Comparison of ENCODE assay signal across 8 cellular contexts in the genomic region with DNA sequence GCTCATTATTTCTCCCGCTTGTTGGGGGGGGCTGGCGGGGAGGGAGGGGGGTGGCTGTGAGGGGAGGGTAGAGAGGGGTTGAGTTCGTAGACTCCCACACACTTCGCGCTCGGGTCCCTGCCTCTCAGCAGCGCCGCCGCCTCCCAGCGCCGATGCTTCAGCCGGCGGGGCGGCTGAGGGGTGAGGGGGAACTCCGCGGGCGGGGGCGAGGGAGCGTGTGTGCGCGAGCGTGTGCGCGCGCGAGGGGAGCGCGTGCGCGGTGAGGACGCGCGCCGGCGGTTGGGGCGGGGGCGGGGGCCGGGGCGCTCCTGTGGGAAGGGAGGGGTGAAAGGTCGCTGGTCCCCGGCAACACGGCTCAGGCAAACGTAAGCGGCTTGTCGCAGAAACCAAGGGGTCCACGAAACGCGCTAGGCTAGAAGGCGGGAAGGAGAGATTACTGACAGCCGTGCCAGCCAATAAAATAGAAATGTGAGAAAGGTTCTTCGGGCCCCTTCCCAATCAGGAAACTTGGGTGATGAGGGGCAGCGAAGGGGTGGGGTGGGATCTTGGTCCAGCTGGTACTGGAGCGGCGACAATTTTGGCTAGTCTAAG. TPM values are rescaled to one million over a fixed set of nuclear protein-coding genes. Genes with fewer than 3 reads are reported as not detected.
DNase-seq lines count a peak whose midpoint lies in the region; ATAC-seq and TF ChIP-seq lines count a peak whose summit lies in the region.

No MANE protein-coding gene starts in this region.

- CTCF ChIA-PET in mammary epithelial cell (lab: Charles Lee; ENCODE audit: low non-redundant PET): no interaction called here

- no peaks in the 10 kb centered on the region for H3K36me3 ChIP-seq in mammary epithelial cell (ENCODE audit: insufficient read depth, low read length)

- H3K27me3 ChIP-seq in mammary epithelial cell (ENCODE audit: insufficient read depth, low read length): peaks cover 11% of the 10 kb centered on the region

- peak overlapping the region; percentile 67 for H3K4me2 ChIP-seq in mammary epithelial cell (ENCODE audit: insufficient read depth, low read depth, low read length)

- peaks cover 41 to 53% (median 48%) of the 10 kb centered on the region in 3 donors for H3K27me3 Mint-ChIP-seq in CD14-positive monocyte (ENCODE audit: low read depth in 3 of 3)

- H3K4me3 Mint-ChIP-seq in CD14-positive monocyte: peak overlapping the region in 1 of 2 donors; percentile 85

- no CpG with 5 or more reads among the region's 54 CpGs for WGBS in mammary epithelial cell (ENCODE audit: low coverage, missing lambda C conversion rate)

- in situ Hi-C loops in mammary epithelial cell (cut with MboI; ENCODE audit: low sequenced_read_pairs in 2 of 2): no loop called here

- H3K9ac ChIP-seq in mammary epithelial cell (ENCODE audit: insufficient read depth, low read length): no peak overlapping the region

- H2AFZ ChIP-seq in mammary epithelial cell (ENCODE audit: low read depth, low read length): no peak overlapping the region

- intact Hi-C loops in mammary epithelial cell (cut with micrococcal nuclease) (no loop called here), CD14-positive monocyte (cut with micrococcal nuclease) (no loop called here)

- peaks cover 0 to 15% (median 9%) of the 10 kb centered on the region in 7 donors for H3K9me3 Mint-ChIP-seq in CD14-positive monocyte

- TF ChIP-seq CTCF in mammary epithelial cell (conservative IDR thresholded peaks at IDR 0.05 in 1 of 2, IDR thresholded peaks at IDR 0.05 in 1 of 2; ENCODE audit: extremely low read depth in 1 of 2, insufficient read depth in 1 of 2, low read depth in 1 of 2, low read length in 2 of 2) (no peak), retinal pigment epithelial cell (conservative IDR thresholded peaks at IDR 0.05; ENCODE audit: low read depth, low read length) (no peak), CD14-positive monocyte (IDR thresholded peaks at IDR 0.05) (no peak)

- peak; percentile 81 for ATAC-seq in HG03432 (IDR thresholded peaks at IDR 0.05; ENCODE audit: unreplicated experiment)
- ATAC-seq in GM19455 (IDR thresholded peaks at IDR 0.05; ENCODE audit: unreplicated experiment): no peak

- BruUV-seq in mammary epithelial cell (replicated peaks; lab: Mats Ljungman, UMichigan): no TSS peak

- no peak overlapping the region for H3K27ac Mint-ChIP-seq in CD14-positive monocyte

- no peaks in the 10 kb centered on the region for H4K20me1 ChIP-seq in mammary epithelial cell (ENCODE audit: insufficient read depth, low read length)

- peak; percentile 54 to 99 (median 93) for DNase-seq in C1 segment of cervical spinal cord (lab: John Stamatoyannopoulos, UW)
- peak; percentile 82 for DNase-seq in NCI-H82 treated with DMSO at 0.1 percent for 48 hours (lab: John Stamatoyannopoulos, UW; ENCODE audit: unreplicated experiment)
- DNase-seq in mammary epithelial cell: no peak
- peak; percentile 84 for DNase-seq in retinal pigment epithelial cell (ENCODE audit: low read depth)
- no peak for DNase-seq in CD14-positive monocyte (ENCODE audit: low spot score)

- no peak overlapping the region for H3K27ac ChIP-seq in mammary epithelial cell (ENCODE audit: insufficient read depth, low read depth, low read length)

- H3K9me3 ChIP-seq in mammary epithelial cell (replicated peaks; ENCODE audit: insufficient read depth, low read length) (no peaks in the 10 kb centered on the region), iPS-18c (ENCODE audit: control insufficient read depth, insufficient read depth, low read length) (peaks cover 2% of the 10 kb centered on the region)

- peak overlapping the region in 2 of 3 experiments; percentile 6 to 39 for H3K4me3 ChIP-seq in mammary epithelial cell (replicated peaks in 1 of 3; ENCODE audit: insufficient read depth in 1 of 3, low read depth in 2 of 3, low read length in 3 of 3)
- peak overlapping the region; percentile 74 for H3K4me3 ChIP-seq in iPS-18c (ENCODE audit: insufficient read depth, low read depth, low read length)
- peak overlapping the region; percentile 91 for H3K4me3 ChIP-seq in retinal pigment epithelial cell (ENCODE audit: low read length)

- H3K4me1 ChIP-seq in mammary epithelial cell (ENCODE audit: insufficient read depth, low read length): no peaks in the 10 kb centered on the region

- H3K4me1 Mint-ChIP-seq in CD14-positive monocyte: peaks cover 4% of the 10 kb centered on the region

- dilution Hi-C loops in mammary epithelial cell (cut with HindIII; ENCODE audit: low sequenced_read_pairs): no loop called here

- H3K79me2 ChIP-seq in mammary epithelial cell (ENCODE audit: insufficient read depth, low read length): no peaks in the 10 kb centered on the region

- no peaks in the 10 kb centered on the region for H3K36me3 Mint-ChIP-seq in CD14-positive monocyte

RNA-seq across cellular contexts. Expression of a gene that starts 0.3 kb away (rescaled TPM):
- not detected for total RNA-seq in mammary epithelial cell
- not detected for polyA plus RNA-seq in mammary epithelial cell
- not detected for polyA minus RNA-seq in mammary epithelial cell
- polyA plus RNA-seq in CD14-positive monocyte: not detected

Comparison
In these comparisons a context has a peak if more than half of its experiments do, and no peak if none do; other contexts are left out.
1. DNase-seq: peak in C1 segment of cervical spinal cord (14 of 14), NCI-H82 treated with DMSO at 0.1 percent for 48 hours (single experiment) and retinal pigment epithelial cell (single experiment); none in mammary epithelial cell (single experiment) and CD14-positive monocyte (single experiment).
2. H3K4me3 ChIP-seq: peak in every context shown above with its lines; median percentile 91 in retinal pigment epithelial cell; 74 in iPS-18c; 22 in mammary epithelial cell.